ENCODE assay signal across 19 cellular contexts in the genomic region with DNA sequence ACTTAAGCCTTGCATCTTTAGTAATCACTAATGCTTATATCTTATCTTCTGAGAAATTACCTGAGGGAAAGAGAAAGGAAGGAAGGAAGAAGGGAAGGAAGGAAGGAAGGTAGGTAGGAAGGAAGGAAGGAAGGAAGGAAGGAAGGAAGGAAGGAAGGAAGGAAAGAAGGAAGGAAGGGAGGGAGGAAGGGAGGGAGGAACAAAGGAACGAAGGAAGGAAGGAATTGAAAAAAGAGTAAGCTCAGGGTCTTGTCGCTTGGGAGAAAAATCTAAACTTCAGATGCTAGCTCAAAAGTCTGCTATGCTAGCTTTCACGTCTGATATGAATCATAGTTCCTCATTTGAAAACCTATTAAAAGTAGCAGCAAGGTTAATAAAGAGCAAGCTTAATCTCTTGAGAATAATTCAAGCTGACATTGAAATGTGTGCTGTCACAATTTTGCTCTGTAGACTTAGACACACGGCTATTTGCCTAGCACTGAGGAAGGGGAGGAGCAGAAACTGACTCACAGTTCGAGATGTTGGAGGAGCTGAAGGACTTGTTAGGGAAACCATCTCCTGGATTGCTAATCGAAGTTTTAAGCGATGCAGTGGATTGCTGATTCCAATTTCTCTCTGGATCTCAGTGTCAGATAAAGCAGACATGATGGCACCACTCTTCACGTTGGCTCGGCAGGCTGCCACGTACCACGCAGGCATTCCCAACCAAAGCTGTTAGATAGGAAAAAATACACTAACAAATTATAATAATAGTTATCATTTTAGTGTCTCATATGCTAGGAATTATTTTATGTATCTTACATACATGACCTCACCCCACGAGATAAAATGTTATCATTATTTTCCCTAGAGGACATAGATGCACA.
DNase-seq lines count a peak whose midpoint lies in the region; ATAC-seq and TF ChIP-seq lines count a peak whose summit lies in the region.
"Had no signal": no experiment of that assay in that cellular context is flagged by ENCODE, and none has a peak within 500 bp of the region (broad histone marks: within the 10 kb centered on the region; RNA-seq: fewer than 3 reads in every experiment).

No MANE protein-coding gene starts in this region.

- POLR2A ChIA-PET in activated CD8-positive, alpha-beta T cell treated with anti-CD3 and anti-CD28 coated beads for 36 hours (lab: Charles Lee), result interaction anchor here (0.6 kb wide), 1 partner anchor 591 kb away, joined by 3 read pairs; no protein-coding TSS in a partner anchor

- no peaks in the 10 kb centered on the region for H3K36me3 ChIP-seq in MG63
- H3K36me3 ChIP-seq: right atrium auricular region had no signal

- no peak overlapping the region for H3K4me3 Mint-ChIP-seq in activated CD8-positive, alpha-beta T cell treated with anti-CD3 and anti-CD28 coated beads for 36 hours
- H3K4me3 Mint-ChIP-seq: activated naive CD4-positive, alpha-beta T cell treated with anti-CD3 and anti-CD28 coated beads for 36 hours; brain; GM23338; nephron had no signal

- TF ChIP-seq POLR2A in lower leg skin (IDR thresholded peaks at IDR 0.05), result no peak

- H3K4me1 Mint-ChIP-seq in activated CD8-positive, alpha-beta T cell treated with anti-CD3 and anti-CD28 coated beads for 36 hours (ENCODE audit: low read depth), result no peaks in the 10 kb centered on the region
- H3K4me1 Mint-ChIP-seq: GM23338 had no signal

- DNase-seq in NCI-H82 (lab: John Stamatoyannopoulos, UW) (peak; percentile 6), NCI-H82 treated with DMSO at 0.1 percent for 48 hours (lab: John Stamatoyannopoulos, UW; ENCODE audit: unreplicated experiment) (no peak), NAMALWA (ENCODE audit: low spot score) (peak; percentile 36), substantia nigra (lab: John Stamatoyannopoulos, UW) (peak in 2 of 49 donors; percentile 2 to 3), MG63 (no peak), lower leg skin (ENCODE audit: low spot score in 2 of 2) (no peak)
- DNase-seq in activated CD8-positive, alpha-beta T cell treated with anti-CD3 and anti-CD28 coated beads for 36 hours, result no peak
- DNase-seq: 8988T; activated naive CD4-positive, alpha-beta T cell treated with anti-CD3 and anti-CD28 coated beads for 36 hours; DND-41; effector memory CD4-positive, alpha-beta T cell; mesenchymal stem cell; testis had no signal

- 75 to 78% methylated on average over 12 of the region's 12 CpGs for WGBS in lower leg skin, 2 donors

- H3K27ac ChIP-seq in cingulate gyrus (ENCODE audit: low read depth, low read length) (peak overlapping the region; percentile 60), substantia nigra (ENCODE audit: low read depth, low read length, poor library complexity, severe bottlenecking) (peak overlapping the region; percentile 16)
- H3K27ac ChIP-seq: right atrium auricular region, testis had no signal

- no peak for TF ChIP-seq CTCF in activated CD8-positive, alpha-beta T cell treated with anti-CD3 and anti-CD28 coated beads for 36 hours (IDR thresholded peaks at IDR 0.05)
- TF ChIP-seq CTCF in lower leg skin (IDR thresholded peaks at IDR 0.05), result no peak

- H3K9me3 Mint-ChIP-seq in activated CD8-positive, alpha-beta T cell treated with anti-CD3 and anti-CD28 coated beads for 36 hours, result peaks cover 4% of the 10 kb centered on the region
- H3K9me3 Mint-ChIP-seq: activated naive CD4-positive, alpha-beta T cell treated with anti-CD3 and anti-CD28 coated beads for 36 hours; brain; GM23338; nephron had no signal

- H3K27me3 ChIP-seq in MG63, result no peaks in the 10 kb centered on the region
- H3K27me3 ChIP-seq: right atrium auricular region, testis had no signal

- H3K27ac Mint-ChIP-seq in activated CD8-positive, alpha-beta T cell treated with anti-CD3 and anti-CD28 coated beads for 36 hours, result no peak overlapping the region
- H3K27ac Mint-ChIP-seq: activated naive CD4-positive, alpha-beta T cell treated with anti-CD3 and anti-CD28 coated beads for 36 hours; GM23338 had no signal

- intact Hi-C loops in activated CD8-positive, alpha-beta T cell treated with anti-CD3 and anti-CD28 coated beads for 36 hours (cut with micrococcal nuclease), result no loop called here
- intact Hi-C loops in lower leg skin (cut with DNase I; ENCODE audit: low total_unique reads), result no loop called here

- no peak for ATAC-seq in activated CD8-positive, alpha-beta T cell treated with anti-CD3 and anti-CD28 coated beads for 36 hours
- ATAC-seq: GM23338, Panc1 had no signal

- CTCF ChIA-PET in activated CD8-positive, alpha-beta T cell treated with anti-CD3 and anti-CD28 coated beads for 36 hours (lab: Charles Lee), result no interaction called here

- H3K9me3 ChIP-seq in MG63, result no peaks in the 10 kb centered on the region
- H3K9me3 ChIP-seq: right atrium auricular region, testis had no signal

- no peaks in the 10 kb centered on the region for H3K36me3 Mint-ChIP-seq in activated CD8-positive, alpha-beta T cell treated with anti-CD3 and anti-CD28 coated beads for 36 hours (ENCODE audit: low read depth)

- no peaks in the 10 kb centered on the region for H3K27me3 Mint-ChIP-seq in activated CD8-positive, alpha-beta T cell treated with anti-CD3 and anti-CD28 coated beads for 36 hours
- H3K27me3 Mint-ChIP-seq: brain had no signal

- H3K4me3 ChIP-seq in MG63 (no peak overlapping the region), lower leg skin (ENCODE audit: low read depth, poor library complexity, severe bottlenecking) (no peak overlapping the region)
- H3K4me3 ChIP-seq: GM23338, right atrium auricular region, testis had no signal

Comparison
In these comparisons a context has a peak if more than half of its experiments do, and no peak if none do; other contexts are left out.
1. DNase-seq: peak in NCI-H82 (single experiment) and NAMALWA (single experiment); none in NCI-H82 treated with DMSO at 0.1 percent for 48 hours (single experiment), activated CD8-positive, alpha-beta T cell treated with anti-CD3 and anti-CD28 coated beads for 36 hours (single experiment), MG63 (single experiment) and lower leg skin (0 of 2).